In the genomic region with DNA sequence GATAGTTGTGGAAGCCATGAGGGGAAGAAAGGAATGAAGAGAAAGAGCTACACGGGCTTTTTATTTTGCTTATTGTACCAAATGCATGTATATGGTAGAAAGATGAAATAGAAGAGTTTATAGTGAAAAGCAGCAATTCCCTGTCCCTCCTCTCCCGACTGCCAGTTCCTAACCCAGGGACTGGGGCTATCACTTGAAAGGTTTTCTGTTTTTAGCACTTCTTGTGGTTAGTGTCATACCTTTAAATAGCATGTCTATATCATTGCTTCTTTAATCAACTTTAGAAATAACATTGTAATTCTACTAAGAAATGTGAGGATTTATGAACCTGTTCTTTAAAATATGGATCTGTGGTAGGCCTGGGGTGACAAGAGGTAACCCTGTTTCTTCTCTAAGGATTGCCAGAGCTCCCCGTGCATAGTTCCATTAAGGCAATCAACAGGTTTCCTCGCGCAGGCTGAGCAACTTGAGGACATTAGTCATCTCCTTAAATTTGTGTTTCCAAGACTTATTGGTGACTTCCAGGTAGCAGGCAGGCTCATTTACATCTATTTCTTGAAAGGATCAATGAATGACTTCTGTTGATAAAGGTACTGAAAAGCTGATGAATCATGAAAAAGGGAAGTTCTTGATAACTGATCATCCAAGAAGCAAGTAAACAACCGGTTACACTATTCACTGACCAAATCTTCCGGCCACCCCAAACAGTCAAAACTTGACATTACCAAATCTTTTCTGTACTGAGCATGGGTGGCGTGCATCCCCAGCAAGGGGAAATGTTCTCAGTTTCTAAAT, we compare ENCODE assay signal across 10 cellular contexts. TPM values are rescaled to one million over a fixed set of nuclear protein-coding genes. Genes with fewer than 3 reads are reported as not detected.
DNase-seq lines count a peak whose midpoint lies in the region; ATAC-seq, FAIRE-seq and TF ChIP-seq lines count a peak whose summit lies in the region.
"Had no signal": no experiment of that assay in that cellular context is flagged by ENCODE, and none has a peak within 500 bp of the region (broad histone marks: within the 10 kb centered on the region; RNA-seq: fewer than 3 reads in every experiment).

No MANE protein-coding gene starts in this region.

- no peaks in the 10 kb centered on the region for H3K27me3 ChIP-seq in GM23248 (replicated peaks; ENCODE audit: insufficient read depth)

- no peaks in the 10 kb centered on the region for H3K36me3 Mint-ChIP-seq in nephron progenitor cell (ENCODE audit: low read depth)

- no peak overlapping the region for H3K4me3 ChIP-seq in GM23248

- TF ChIP-seq CTCF in nephron progenitor cell (IDR thresholded peaks at IDR 0.05) = no peak

- H3K27ac ChIP-seq in GM23248 = no peak overlapping the region

- peak overlapping the region; percentile 5; the same call in 1 of the 2 replicates for H2AFZ ChIP-seq in GM23248

- peaks cover 36% of the 10 kb centered on the region for H3K4me1 ChIP-seq in GM23248 (ENCODE audit: insufficient read depth)

- H3F3A ChIP-seq in GM23248 (ENCODE audit: insufficient read depth) = 0 out of 2 replicates have a peak, but pooled peaks cover 3% of the 10 kb centered on the region

- no peak overlapping the region for H3K4me2 ChIP-seq in GM23248 (ENCODE audit: unreplicated experiment)

- in situ Hi-C loops in GM23248 (cut with MboI) = no loop called here

- peak; percentile 91 to 93 for ATAC-seq in activated CD4-positive, CD25-positive, alpha-beta regulatory T cell treated with anti-CD3 and anti-CD28 coated beads, Interleukin-2, amount 50 U/mL, for 24 hours
- peak; percentile 99 for ATAC-seq in HG03571 (IDR thresholded peaks at IDR 0.05; ENCODE audit: unreplicated experiment)
- ATAC-seq: HCT116 had no signal

- H3K9me3 Mint-ChIP-seq in nephron progenitor cell = no peaks in the 10 kb centered on the region

- no peaks in the 10 kb centered on the region for H3K9me3 ChIP-seq in GM23248 (ENCODE audit: low read depth)

- H3K9me2 ChIP-seq in GM23248 (ENCODE audit: insufficient read depth) = no peaks in the 10 kb centered on the region

- H3K9ac ChIP-seq in GM23248 = no peak overlapping the region

- H3K79me2 ChIP-seq in GM23248 (ENCODE audit: insufficient read depth) = no peaks in the 10 kb centered on the region

- H3K4me3 Mint-ChIP-seq in nephron progenitor cell = no peak overlapping the region

- no peaks in the 10 kb centered on the region for H3K36me3 ChIP-seq in GM23248 (ENCODE audit: low read depth)

- H3K27me3 Mint-ChIP-seq in nephron progenitor cell (ENCODE audit: low read depth, poor library complexity) = peaks cover 2% of the 10 kb centered on the region

- no peaks in the 10 kb centered on the region for H4K20me1 ChIP-seq in GM23248 (ENCODE audit: insufficient read depth)

- no peak for DNase-seq in activated CD4-positive, CD25-positive, alpha-beta regulatory T cell (lab: John Stamatoyannopoulos, UW)
- DNase-seq in GM23248 = no peak
- DNase-seq in stimulated activated CD4-positive, alpha-beta T cell treated with anti-CD3 and anti-CD28 coated beads, Interleukin-2, amount 100 ng/mL, for 24 hours = peak; percentile 51 to 55
- no peak for DNase-seq in RCC 7860 (ENCODE audit: low spot score)
- DNase-seq in nephron progenitor cell = no peak
- DNase-seq in epidermal melanocyte (ENCODE audit: insufficient read length, low spot score) = no peak

- H3K4me1 Mint-ChIP-seq in nephron progenitor cell = no peaks in the 10 kb centered on the region

- no peak for FAIRE-seq in RCC 7860 (lab: Jason Lieb, UNC)
- FAIRE-seq: A204.1 had no signal

- 75 to 76% methylated on average over 8 of the region's 8 CpGs for WGBS in GM23248 (ENCODE audit: low coverage in 1 of 2, low lambda C conversion rate in 2 of 2, missing lambda C conversion rate in 2 of 2), 2 experiments

- H3K27ac Mint-ChIP-seq in nephron progenitor cell = no peak overlapping the region

RNA-seq across cellular contexts. Expression of a gene that starts 37.8 kb away (rescaled TPM):
- total RNA-seq in GM23248 (2014; rRNA removed; shearing (Covaris generic)) = 42.6 and 44.3 TPM in 2 replicates
- polyA plus RNA-seq in GM23248 (2016; fragmentation: Nextera tagmentation; extraction: Ambion mirVana) = 48.5 and 52.2 TPM in 2 replicates

Comparison
In these comparisons a context has a peak if more than half of its experiments do, and no peak if none do; other contexts are left out.
1. DNase-seq: peak in stimulated activated CD4-positive, alpha-beta T cell treated with anti-CD3 and anti-CD28 coated beads, Interleukin-2, amount 100 ng/mL, for 24 hours (2 of 2); none in activated CD4-positive, CD25-positive, alpha-beta regulatory T cell (0 of 4), GM23248 (single experiment), RCC 7860 (single experiment), nephron progenitor cell (single experiment) and epidermal melanocyte (single experiment).